ENCODE assay signal across 3 cellular contexts in genomic region chr2:96066511-96066910, GRCh38. TPM values are rescaled to one million over a fixed set of nuclear protein-coding genes. Genes with fewer than 3 reads are reported as not detected.
"Had no signal": no experiment of that assay in that cellular context is flagged by ENCODE, and none has a peak within 500 bp of the region (broad histone marks: within the 10 kb centered on the region; RNA-seq: fewer than 3 reads in every experiment).

No MANE protein-coding gene starts in this region.

RNA-seq across cellular contexts. Expression of gene GPAT2, which starts 31.8 kb away (rescaled TPM):
- total RNA-seq: H4 had no signal

RNA-seq across cellular contexts. Expression of gene ADRA2B, which starts 49.9 kb away (rescaled TPM):
- total RNA-seq: GM23248, H4, HFFc6 had no signal
- polyA plus RNA-seq: GM23248 had no signal
